23 cellular contexts compared by ENCODE assay signal in genomic region chr10:36504752-36505151, GRCh38.
DNase-seq lines count a peak whose midpoint lies in the region; ATAC-seq and TF ChIP-seq lines count a peak whose summit lies in the region.
"Had no signal": no experiment of that assay in that cellular context is flagged by ENCODE, and none has a peak within 500 bp of the region (broad histone marks: within the 10 kb centered on the region; RNA-seq: fewer than 3 reads in every experiment).

No MANE protein-coding gene starts in this region.

- no peaks in the 10 kb centered on the region for H3K9me3 ChIP-seq in osteoblast (ENCODE audit: low read depth, low read length)
- H3K9me3 ChIP-seq: adrenal gland, neutrophil, right lobe of liver, SJSA1, transverse colon had no signal

- H3K27ac Mint-ChIP-seq in chondrocyte (ENCODE audit: unreplicated experiment) = no peak overlapping the region
- H3K27ac Mint-ChIP-seq: CD4-positive, alpha-beta memory T cell; endodermal cell; GM23338 had no signal

- H3K4me2 ChIP-seq in osteoblast (ENCODE audit: insufficient read depth, low read length) = no peak overlapping the region
- H3K4me2 ChIP-seq: A549, GM23338 had no signal

- TF ChIP-seq CTCF in chondrocyte (IDR thresholded peaks at IDR 0.05) (peak; percentile 55), osteoblast (IDR thresholded peaks at IDR 0.05; ENCODE audit: extremely low read depth, low read depth, low read length) (peak; percentile 20)

- H4K20me1 ChIP-seq in osteoblast (ENCODE audit: insufficient read depth, low read length) = no peaks in the 10 kb centered on the region

- no peaks in the 10 kb centered on the region for H3K36me3 ChIP-seq in osteoblast (ENCODE audit: insufficient read depth, low read length)
- H3K36me3 ChIP-seq: adrenal gland, neutrophil, right lobe of liver, SJSA1, transverse colon had no signal

- H3K4me1 ChIP-seq in osteoblast (ENCODE audit: insufficient read depth, low read length) = no peaks in the 10 kb centered on the region
- H3K4me1 ChIP-seq: A549, adrenal gland, right lobe of liver, SJSA1, transverse colon had no signal

- H3K27me3 Mint-ChIP-seq in chondrocyte (ENCODE audit: low read depth) = no peaks in the 10 kb centered on the region
- H3K27me3 Mint-ChIP-seq: CD4-positive, alpha-beta memory T cell had no signal

- H3K79me2 ChIP-seq in osteoblast (ENCODE audit: insufficient read depth, low read length) = no peaks in the 10 kb centered on the region

- no peaks in the 10 kb centered on the region for H3K36me3 Mint-ChIP-seq in chondrocyte (ENCODE audit: low read depth)
- H3K36me3 Mint-ChIP-seq: CD4-positive, alpha-beta memory T cell had no signal

- DNase-seq in NCI-H748 (lab: John Stamatoyannopoulos, UW; ENCODE audit: unreplicated experiment) (peak; percentile 44), NCI-H748 treated with DMSO at 0.1 percent for 48 hours (lab: John Stamatoyannopoulos, UW) (no peak), HT-29 (ENCODE audit: low spot score) (peak; percentile 31), chondrocyte (ENCODE audit: low spot score) (no peak), osteoblast (ENCODE audit: insufficient read length, low spot score, missing footprints) (no peak), iPS-NIHi7 (ENCODE audit: extremely low spot score) (no peak)
- no peak for DNase-seq in activated naive CD4-positive, alpha-beta T cell treated with Interleukin-2 at 50 U/mL for 16 hours
- DNase-seq: activated CD4-positive, alpha-beta T cell treated with anti-CD3 and anti-CD28 coated beads for 48 hours; adrenal gland; CD4-positive, alpha-beta memory T cell; endodermal cell; foreskin melanocyte; NCI-H187 treated with DMSO at 0.1 percent for 48 hours; NCI-H510A; right lobe of liver; stimulated activated naive CD8-positive, alpha-beta T cell treated with anti-CD3 and anti-CD28 coated beads, Interleukin-15, Interleukin-2, amounts not matched to agents 100 U/mL and 50 U/mL, for 24 hours; T1000; transverse colon had no signal

- H3K4me1 Mint-ChIP-seq in chondrocyte (ENCODE audit: low read depth) = peaks cover 22% of the 10 kb centered on the region
- H3K4me1 Mint-ChIP-seq: GM23338 had no signal

- no peak overlapping the region for H3K4me3 ChIP-seq in osteoblast (ENCODE audit: insufficient read depth, low read length)
- H3K4me3 ChIP-seq: A549, adrenal gland, GM23338, right lobe of liver, SJSA1, transverse colon had no signal

- no peaks in the 10 kb centered on the region for H3K27me3 ChIP-seq in osteoblast (ENCODE audit: insufficient read depth, low read length)
- H3K27me3 ChIP-seq: adrenal gland, neutrophil, right lobe of liver, SJSA1, transverse colon had no signal

- ATAC-seq in HG03432 (IDR thresholded peaks at IDR 0.05; ENCODE audit: unreplicated experiment) = no peak
- ATAC-seq: A549; GM23338; stimulated activated naive CD8-positive, alpha-beta T cell treated with anti-CD3 and anti-CD28 coated beads, Interleukin-15, Interleukin-2, amounts not matched to agents 100 U/mL and 50 U/mL, for 24 hours had no signal

- H2AFZ ChIP-seq in osteoblast (ENCODE audit: low read length) = no peak overlapping the region
- H2AFZ ChIP-seq: GM23338 had no signal

- no peak overlapping the region for H3K27ac ChIP-seq in osteoblast (ENCODE audit: low read depth, low read length)
- H3K27ac ChIP-seq: A549, adrenal gland, neutrophil, right lobe of liver, SJSA1, transverse colon had no signal

- no peak overlapping the region for H3K4me3 Mint-ChIP-seq in chondrocyte (ENCODE audit: unreplicated experiment)
- H3K4me3 Mint-ChIP-seq: CD4-positive, alpha-beta memory T cell; endodermal cell; GM23338 had no signal

- peaks cover 4% of the 10 kb centered on the region for H3K9me3 Mint-ChIP-seq in chondrocyte (ENCODE audit: low read depth)
- H3K9me3 Mint-ChIP-seq: endodermal cell, GM23338 had no signal

Comparison
In these comparisons a context has a peak if more than half of its experiments do, and no peak if none do; other contexts are left out.
1. DNase-seq: peak in NCI-H748 (single experiment) and HT-29 (single experiment); none in NCI-H748 treated with DMSO at 0.1 percent for 48 hours (single experiment), chondrocyte (single experiment), osteoblast (single experiment), iPS-NIHi7 (single experiment) and activated naive CD4-positive, alpha-beta T cell treated with Interleukin-2 at 50 U/mL for 16 hours (single experiment).